Comparison of ENCODE assay signal across 28 cellular contexts in the genomic region with DNA sequence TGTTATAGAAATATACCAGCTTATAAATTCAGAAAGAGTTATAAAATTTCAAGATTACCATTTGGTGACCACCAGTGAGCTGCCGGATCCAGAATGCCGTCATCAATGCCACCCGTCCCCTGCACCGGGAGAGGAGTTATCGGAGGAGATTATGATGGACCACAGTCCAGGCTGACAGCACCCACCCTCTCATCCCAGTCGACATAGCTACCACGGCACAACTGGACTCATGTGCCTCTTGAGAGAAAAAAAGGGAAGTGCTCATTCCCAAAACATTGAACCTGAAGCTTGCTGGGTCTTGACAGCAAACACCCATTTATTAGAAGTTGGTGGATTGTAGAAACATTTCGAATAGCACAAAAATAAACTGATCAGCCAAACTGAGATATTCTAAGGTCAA.
"Had no signal": no experiment of that assay in that cellular context is flagged by ENCODE, and none has a peak within 500 bp of the region (broad histone marks: within the 10 kb centered on the region; RNA-seq: fewer than 3 reads in every experiment).

No MANE protein-coding gene starts in this region.

- H3K36me3 ChIP-seq: Peyer's patch, SJCRH30, WERI-Rb-1 had no signal

- H3K27me3 ChIP-seq: Peyer's patch had no signal

- H3K9ac ChIP-seq: SK-N-SH had no signal

- H3K4me1 ChIP-seq: SJCRH30 had no signal

- H3K4me2 ChIP-seq: SK-N-SH had no signal

- H3K27ac Mint-ChIP-seq: activated CD4-positive, alpha-beta memory T cell treated with anti-CD3 and anti-CD28 coated beads, Interleukin-2, amount 10 ng/mL, durations not matched to agents 7 days and 5 days; activated CD4-positive, alpha-beta T cell treated with anti-CD3 and anti-CD28 coated beads for 36 hours; activated naive CD4-positive, alpha-beta T cell treated with anti-CD3 and anti-CD28 coated beads for 36 hours; activated naive CD8-positive, alpha-beta T cell; brain had no signal

- H3K9me3 ChIP-seq: Peyer's patch, SJCRH30, SK-N-SH had no signal

- H3K4me3 Mint-ChIP-seq: activated CD4-positive, alpha-beta memory T cell treated with anti-CD3 and anti-CD28 coated beads, Interleukin-2, amount 10 ng/mL, durations not matched to agents 7 days and 5 days; activated CD4-positive, alpha-beta T cell treated with anti-CD3 and anti-CD28 coated beads for 36 hours; activated naive CD4-positive, alpha-beta T cell treated with anti-CD3 and anti-CD28 coated beads for 36 hours; activated naive CD8-positive, alpha-beta T cell; brain; central memory CD8-positive, alpha-beta T cell had no signal

- H3K4me3 ChIP-seq: Peyer's patch, SJCRH30 had no signal

- DNase-seq: activated CD4-positive, alpha-beta memory T cell treated with anti-CD3 and anti-CD28 coated beads, Interleukin-2, amount 10 ng/mL, durations not matched to agents 7 days and 5 days; activated CD4-positive, alpha-beta T cell treated with anti-CD3 and anti-CD28 coated beads for 36 hours; activated CD4-positive, alpha-beta T cell treated with anti-CD3 and anti-CD28 coated beads, Interleukin-2, amount 50 U/mL, for 1 hour; activated CD8-positive, alpha-beta memory T cell treated with anti-CD3 and anti-CD28 coated beads, Interleukin-2, amount 50 U/mL, for 48 hours; activated gamma-delta T cell; activated naive CD4-positive, alpha-beta T cell treated with anti-CD3 and anti-CD28 coated beads for 36 hours; activated T-cell treated with anti-CD3 and anti-CD28 coated beads, Interleukin-2, amount 50 U/mL, for 1 hour; amygdala; KG1; NCI-H1092; NCI-H1417; NCI-H1694; NCI-H2029; NCI-H2107; NCI-H2171 treated with DMSO at 0.1 percent for 48 hours; NCI-H226; NCI-H526 treated with DMSO at 0.1 percent for 48 hours; NK-92 treated with Interleukin-12 subunit alpha and Interleukin-12 subunit beta, amount 100 ng/mL, for 24 hours; Right ventricle myocardium superior; SJCRH30; SK-N-SH; T-helper 1 cell; WERI-Rb-1 had no signal

- H3K27ac ChIP-seq: Peyer's patch, RWPE1, SJCRH30, WERI-Rb-1 had no signal

- H3K27me3 Mint-ChIP-seq: brain; central memory CD8-positive, alpha-beta T cell had no signal

- ATAC-seq: activated CD4-positive, alpha-beta T cell treated with anti-CD3 and anti-CD28 coated beads for 36 hours had no signal

- H3K36me3 Mint-ChIP-seq: brain had no signal

- H3K9me3 Mint-ChIP-seq: activated naive CD4-positive, alpha-beta T cell treated with anti-CD3 and anti-CD28 coated beads for 36 hours; brain; central memory CD8-positive, alpha-beta T cell had no signal
